Comparison of ENCODE assay signal across 8 cellular contexts in genomic region chr5:134127376-134127861, GRCh38. TPM values are rescaled to one million over a fixed set of nuclear protein-coding genes. Genes with fewer than 3 reads are reported as not detected.
DNase-seq lines count a peak whose midpoint lies in the region; ATAC-seq and TF ChIP-seq lines count a peak whose summit lies in the region.

No MANE protein-coding gene starts in this region.

- no peak for TF ChIP-seq CTCF in CD8-positive, alpha-beta T cell (IDR thresholded peaks at IDR 0.05)
- no peak for TF ChIP-seq CTCF in left ventricle myocardium inferior (IDR thresholded peaks at IDR 0.05; ENCODE audit: borderline replicate concordance)
- no peak for TF ChIP-seq CTCF in nephron progenitor cell (IDR thresholded peaks at IDR 0.05)

- H3K4me3 ChIP-seq in CD8-positive, alpha-beta T cell (ENCODE audit: low read depth, low read length) = peak overlapping the region; percentile 43
- no peak overlapping the region for H3K4me3 ChIP-seq in left ventricle myocardium inferior

- H3K4me3 Mint-ChIP-seq in CD8-positive, alpha-beta T cell = peak overlapping the region; percentile 95
- peak overlapping the region; percentile 77 for H3K4me3 Mint-ChIP-seq in activated CD8-positive, alpha-beta T cell treated with anti-CD3 and anti-CD28 coated beads, Interleukin-2, amount 10 ng/mL, durations not matched to agents 7 days and 5 days
- no peak overlapping the region for H3K4me3 Mint-ChIP-seq in nephron progenitor cell

- intact Hi-C loops in CD8-positive, alpha-beta T cell (cut with DNase I, micrococcal nuclease) = no loop called here
- intact Hi-C loops in left ventricle myocardium inferior (cut with micrococcal nuclease) = no loop called here

- H3K36me3 ChIP-seq in CD8-positive, alpha-beta T cell (ENCODE audit: insufficient read depth, low read length) = peaks cover 56% of the 10 kb centered on the region
- no peaks in the 10 kb centered on the region for H3K36me3 ChIP-seq in left ventricle myocardium inferior

- H3K27ac Mint-ChIP-seq in CD8-positive, alpha-beta T cell = peak overlapping the region; percentile 96
- H3K27ac Mint-ChIP-seq in activated CD8-positive, alpha-beta T cell treated with anti-CD3 and anti-CD28 coated beads, Interleukin-2, amount 10 ng/mL, durations not matched to agents 7 days and 5 days = peak overlapping the region; percentile 91
- H3K27ac Mint-ChIP-seq in nephron progenitor cell = no peak overlapping the region

- no peaks in the 10 kb centered on the region for H3K27me3 Mint-ChIP-seq in CD8-positive, alpha-beta T cell (ENCODE audit: low read depth)
- no peaks in the 10 kb centered on the region for H3K27me3 Mint-ChIP-seq in activated CD8-positive, alpha-beta T cell treated with anti-CD3 and anti-CD28 coated beads, Interleukin-2, amount 10 ng/mL, durations not matched to agents 7 days and 5 days (ENCODE audit: low read depth)
- H3K27me3 Mint-ChIP-seq in nephron progenitor cell (ENCODE audit: low read depth, poor library complexity) = no peaks in the 10 kb centered on the region

- DNase-seq in CD8-positive, alpha-beta T cell = peak in 2 of 7 experiments; percentile 60 to 65
- no peak for DNase-seq in activated CD8-positive, alpha-beta T cell treated with anti-CD3 and anti-CD28 coated beads, Interleukin-2, amount 10 ng/mL, durations not matched to agents 7 days and 5 days
- DNase-seq in left ventricle myocardium inferior = peak; percentile 61
- DNase-seq in NCI-H146 (lab: John Stamatoyannopoulos, UW) = no peak
- DNase-seq in Kasumi-1 (lab: John Stamatoyannopoulos, UW) = no peak
- no peak for DNase-seq in HPDE6-E6E7 (ENCODE audit: extremely low spot score)
- DNase-seq in nephron progenitor cell = no peak

- peaks cover 100% of the 10 kb centered on the region for H3K4me1 Mint-ChIP-seq in CD8-positive, alpha-beta T cell (ENCODE audit: low read depth)
- H3K4me1 Mint-ChIP-seq in activated CD8-positive, alpha-beta T cell treated with anti-CD3 and anti-CD28 coated beads, Interleukin-2, amount 10 ng/mL, durations not matched to agents 7 days and 5 days (ENCODE audit: low read depth) = peaks cover 100% of the 10 kb centered on the region
- H3K4me1 Mint-ChIP-seq in nephron progenitor cell = peaks cover 13% of the 10 kb centered on the region

- no peaks in the 10 kb centered on the region for H3K9me3 ChIP-seq in CD8-positive, alpha-beta T cell (ENCODE audit: low read length)
- no peaks in the 10 kb centered on the region for H3K9me3 ChIP-seq in left ventricle myocardium inferior (replicated peaks)

- CTCF ChIA-PET in CD8-positive, alpha-beta T cell (lab: Charles Lee) = interaction anchor here (1.6 to 14.1 kb wide), 2 partner anchors 84 to 87 kb away, joined by 3 to 162 read pairs; no protein-coding TSS in a partner anchor
- CTCF ChIA-PET in activated CD8-positive, alpha-beta T cell treated with anti-CD3 and anti-CD28 coated beads, Interleukin-2, amount 10 ng/mL, durations not matched to agents 7 days and 5 days (lab: Charles Lee) = interaction anchor here (7.2 to 12.6 kb wide), 2 partner anchors 13 to 87 kb away, joined by 76 to 167 read pairs; no protein-coding TSS in a partner anchor

- POLR2A ChIA-PET in CD8-positive, alpha-beta T cell (lab: Charles Lee) = interaction anchor here (22.5 kb wide), 1 partner anchor 85 kb away, joined by 249 read pairs; no protein-coding TSS in a partner anchor
- POLR2A ChIA-PET in activated CD8-positive, alpha-beta T cell treated with anti-CD3 and anti-CD28 coated beads, Interleukin-2, amount 10 ng/mL, durations not matched to agents 7 days and 5 days (lab: Charles Lee) = interaction anchor here (0.7 to 4.6 kb wide), 10 partner anchors 8 to 50 kb away, joined by 3 to 31 read pairs (median 4); partner anchors contain the start of genes SKP1 and TCF7

- H3K9me3 Mint-ChIP-seq in CD8-positive, alpha-beta T cell = no peaks in the 10 kb centered on the region
- H3K9me3 Mint-ChIP-seq in activated CD8-positive, alpha-beta T cell treated with anti-CD3 and anti-CD28 coated beads, Interleukin-2, amount 10 ng/mL, durations not matched to agents 7 days and 5 days (ENCODE audit: insufficient read depth) = no peaks in the 10 kb centered on the region
- H3K9me3 Mint-ChIP-seq in nephron progenitor cell = no peaks in the 10 kb centered on the region

- H3K27ac ChIP-seq in CD8-positive, alpha-beta T cell (ENCODE audit: low read depth, low read length) = peak overlapping the region; percentile 61
- peak overlapping the region; percentile 49 for H3K27ac ChIP-seq in left ventricle myocardium inferior (replicated peaks)

- peaks cover 93% of the 10 kb centered on the region for H3K36me3 Mint-ChIP-seq in CD8-positive, alpha-beta T cell
- H3K36me3 Mint-ChIP-seq in activated CD8-positive, alpha-beta T cell treated with anti-CD3 and anti-CD28 coated beads, Interleukin-2, amount 10 ng/mL, durations not matched to agents 7 days and 5 days (ENCODE audit: low read depth) = peaks cover 57% of the 10 kb centered on the region
- peaks cover 10% of the 10 kb centered on the region for H3K36me3 Mint-ChIP-seq in nephron progenitor cell (ENCODE audit: low read depth)

- no peaks in the 10 kb centered on the region for H3K27me3 ChIP-seq in CD8-positive, alpha-beta T cell (ENCODE audit: insufficient read depth, low read length)
- H3K27me3 ChIP-seq in left ventricle myocardium inferior (ENCODE audit: low read depth) = no peaks in the 10 kb centered on the region

- peaks cover 98% of the 10 kb centered on the region for H3K4me1 ChIP-seq in CD8-positive, alpha-beta T cell (ENCODE audit: insufficient read depth, low read length)
- H3K4me1 ChIP-seq in left ventricle myocardium inferior = peaks cover 72% of the 10 kb centered on the region

- no peak for ATAC-seq in CD8-positive, alpha-beta T cell
- peak; percentile 53 for ATAC-seq in GM21723 (IDR thresholded peaks at IDR 0.05; ENCODE audit: unreplicated experiment)
- no peak for ATAC-seq in activated CD8-positive, alpha-beta T cell treated with anti-CD3 and anti-CD28 coated beads, Interleukin-2, amount 10 ng/mL, durations not matched to agents 7 days and 5 days

RNA-seq across cellular contexts. Expression of gene TCF7, which starts 12.9 kb away (rescaled TPM):
- total RNA-seq in CD8-positive, alpha-beta T cell = 100 to 1,000 TPM; 517 to 538 TPM
- 10 to 100 TPM; 93.4 to 97.8 TPM for total RNA-seq in activated CD8-positive, alpha-beta T cell treated with anti-CD3 and anti-CD28 coated beads, Interleukin-2, amount 10 ng/mL, durations not matched to agents 7 days and 5 days
- total RNA-seq in left ventricle myocardium inferior = 3.0 TPM

RNA-seq across cellular contexts. Expression of gene SKP1, which starts 49.3 kb away (rescaled TPM):
- 100 to 1,000 TPM; 290 to 301 TPM for total RNA-seq in CD8-positive, alpha-beta T cell
- total RNA-seq in activated CD8-positive, alpha-beta T cell treated with anti-CD3 and anti-CD28 coated beads, Interleukin-2, amount 10 ng/mL, durations not matched to agents 7 days and 5 days = 100 to 1,000 TPM; 203 to 206 TPM
- total RNA-seq in left ventricle myocardium inferior = 506 TPM

Comparison
In these comparisons a context has a peak if more than half of its experiments do, and no peak if none do; other contexts are left out.
1. RNA of gene TCF7, which starts 12.9 kb away (total RNA-seq): 517 to 538 TPM in CD8-positive, alpha-beta T cell and 93.4 to 97.8 TPM in activated CD8-positive, alpha-beta T cell treated with anti-CD3 and anti-CD28 coated beads, Interleukin-2, amount 10 ng/mL, durations not matched to agents 7 days and 5 days; 3.0 TPM in left ventricle myocardium inferior (single experiment); every median in the first group is over 10 times any median in the second.